In genomic region chr3:112175646-112176045, GRCh38 we compare ENCODE assay signal across 15 cellular contexts. TPM values are rescaled to one million over a fixed set of nuclear protein-coding genes. Genes with fewer than 3 reads are reported as not detected.
DNase-seq lines count a peak whose midpoint lies in the region; ATAC-seq lines count a peak whose summit lies in the region.
"Had no signal": no experiment of that assay in that cellular context is flagged by ENCODE, and none has a peak within 500 bp of the region (broad histone marks: within the 10 kb centered on the region; RNA-seq: fewer than 3 reads in every experiment).

No MANE protein-coding gene starts in this region.

- no peak for ATAC-seq in activated naive CD8-positive, alpha-beta T cell treated with anti-CD3 and anti-CD28 coated beads, Interleukin-2, amount 10 ng/mL, durations not matched to agents 7 days and 5 days (ENCODE audit: low read depth)
- ATAC-seq in activated naive CD8-positive, alpha-beta T cell treated with anti-CD3 and anti-CD28 coated beads, Interleukin-2, amount 50 U/mL, for 24 hours = no peak
- peak; percentile 45 for ATAC-seq in stimulated activated effector memory CD8-positive, alpha-beta T cell treated with anti-CD3 and anti-CD28 coated beads, Interleukin-12 subunit alpha, Interleukin-12 subunit beta, amount 100 ng/mL, for 72 hours
- ATAC-seq: A549; CD8-positive, alpha-beta T cell had no signal

- peaks cover 3% of the 10 kb centered on the region for H3K27me3 Mint-ChIP-seq in activated naive CD8-positive, alpha-beta T cell treated with anti-CD3 and anti-CD28 coated beads, Interleukin-2, amount 10 ng/mL, durations not matched to agents 7 days and 5 days
- no peaks in the 10 kb centered on the region for H3K27me3 Mint-ChIP-seq in activated naive CD8-positive, alpha-beta T cell treated with anti-CD3 and anti-CD28 coated beads, Interleukin-2, amount 50 U/mL, for 24 hours
- H3K27me3 Mint-ChIP-seq: B cell; CD4-positive, alpha-beta T cell had no signal

- H3K4me3 Mint-ChIP-seq in activated naive CD8-positive, alpha-beta T cell treated with anti-CD3 and anti-CD28 coated beads, Interleukin-2, amount 10 ng/mL, durations not matched to agents 7 days and 5 days = no peak overlapping the region
- no peak overlapping the region for H3K4me3 Mint-ChIP-seq in activated naive CD8-positive, alpha-beta T cell treated with anti-CD3 and anti-CD28 coated beads, Interleukin-2, amount 50 U/mL, for 24 hours
- no peak overlapping the region for H3K4me3 Mint-ChIP-seq in stimulated activated effector memory CD8-positive, alpha-beta T cell treated with anti-CD3 and anti-CD28 coated beads, Interleukin-12 subunit alpha, Interleukin-12 subunit beta, amount 100 ng/mL, for 72 hours
- H3K4me3 Mint-ChIP-seq: B cell; CD4-positive, alpha-beta T cell; CD8-positive, alpha-beta T cell had no signal

- H3K27ac Mint-ChIP-seq in activated naive CD8-positive, alpha-beta T cell treated with anti-CD3 and anti-CD28 coated beads, Interleukin-2, amount 10 ng/mL, durations not matched to agents 7 days and 5 days = peak overlapping the region; percentile 32
- no peak overlapping the region for H3K27ac Mint-ChIP-seq in activated naive CD8-positive, alpha-beta T cell treated with anti-CD3 and anti-CD28 coated beads, Interleukin-2, amount 50 U/mL, for 24 hours
- no peak overlapping the region for H3K27ac Mint-ChIP-seq in stimulated activated effector memory CD8-positive, alpha-beta T cell treated with anti-CD3 and anti-CD28 coated beads, Interleukin-12 subunit alpha, Interleukin-12 subunit beta, amount 100 ng/mL, for 72 hours
- H3K27ac Mint-ChIP-seq: B cell; CD4-positive, alpha-beta T cell; CD8-positive, alpha-beta T cell had no signal

- no peaks in the 10 kb centered on the region for H3K4me1 Mint-ChIP-seq in activated naive CD8-positive, alpha-beta T cell treated with anti-CD3 and anti-CD28 coated beads, Interleukin-2, amount 10 ng/mL, durations not matched to agents 7 days and 5 days
- H3K4me1 Mint-ChIP-seq in activated naive CD8-positive, alpha-beta T cell treated with anti-CD3 and anti-CD28 coated beads, Interleukin-2, amount 50 U/mL, for 24 hours = no peaks in the 10 kb centered on the region
- no peaks in the 10 kb centered on the region for H3K4me1 Mint-ChIP-seq in stimulated activated effector memory CD8-positive, alpha-beta T cell treated with anti-CD3 and anti-CD28 coated beads, Interleukin-12 subunit alpha, Interleukin-12 subunit beta, amount 100 ng/mL, for 72 hours
- H3K4me1 Mint-ChIP-seq: B cell had no signal

- POLR2A ChIA-PET in activated naive CD8-positive, alpha-beta T cell treated with anti-CD3 and anti-CD28 coated beads, Interleukin-2, amount 10 ng/mL, durations not matched to agents 7 days and 5 days (lab: Charles Lee) = no interaction called here

- no peaks in the 10 kb centered on the region for H3K9me3 Mint-ChIP-seq in activated naive CD8-positive, alpha-beta T cell treated with anti-CD3 and anti-CD28 coated beads, Interleukin-2, amount 10 ng/mL, durations not matched to agents 7 days and 5 days
- H3K9me3 Mint-ChIP-seq in activated naive CD8-positive, alpha-beta T cell treated with anti-CD3 and anti-CD28 coated beads, Interleukin-2, amount 50 U/mL, for 24 hours = no peaks in the 10 kb centered on the region
- H3K9me3 Mint-ChIP-seq in stimulated activated effector memory CD8-positive, alpha-beta T cell treated with anti-CD3 and anti-CD28 coated beads, Interleukin-12 subunit alpha, Interleukin-12 subunit beta, amount 100 ng/mL, for 72 hours = no peaks in the 10 kb centered on the region
- H3K9me3 Mint-ChIP-seq: CD4-positive, alpha-beta T cell; CD8-positive, alpha-beta T cell had no signal

- DNase-seq in activated naive CD8-positive, alpha-beta T cell treated with anti-CD3 and anti-CD28 coated beads, Interleukin-2, amount 10 ng/mL, durations not matched to agents 7 days and 5 days = no peak
- no peak for DNase-seq in activated naive CD8-positive, alpha-beta T cell treated with anti-CD3 and anti-CD28 coated beads, Interleukin-2, amount 50 U/mL, for 24 hours
- DNase-seq in stimulated activated effector memory CD8-positive, alpha-beta T cell treated with anti-CD3 and anti-CD28 coated beads, Interleukin-12 subunit alpha, Interleukin-12 subunit beta, amount 100 ng/mL, for 72 hours (ENCODE audit: low spot score in 2 of 2) = no peak
- no peak for DNase-seq in SIG-M5 treated with dmso at 0.1 percent for 504 hours (lab: John Stamatoyannopoulos, UW; ENCODE audit: unreplicated experiment)
- DNase-seq in NCI-H1436 (lab: John Stamatoyannopoulos, UW) = no peak
- DNase-seq: AML-193; Caco-2; Calu3; CD4-positive, alpha-beta T cell; CD8-positive, alpha-beta T cell; DMS79 treated with DMSO at 0.1 percent for 48 hours; GF-D8 had no signal

- no peaks in the 10 kb centered on the region for H3K36me3 Mint-ChIP-seq in activated naive CD8-positive, alpha-beta T cell treated with anti-CD3 and anti-CD28 coated beads, Interleukin-2, amount 10 ng/mL, durations not matched to agents 7 days and 5 days
- H3K36me3 Mint-ChIP-seq in activated naive CD8-positive, alpha-beta T cell treated with anti-CD3 and anti-CD28 coated beads, Interleukin-2, amount 50 U/mL, for 24 hours (ENCODE audit: low read depth) = no peaks in the 10 kb centered on the region
- no peaks in the 10 kb centered on the region for H3K36me3 Mint-ChIP-seq in stimulated activated effector memory CD8-positive, alpha-beta T cell treated with anti-CD3 and anti-CD28 coated beads, Interleukin-12 subunit alpha, Interleukin-12 subunit beta, amount 100 ng/mL, for 72 hours
- H3K36me3 Mint-ChIP-seq: CD8-positive, alpha-beta T cell had no signal

RNA-seq across cellular contexts. Expression of gene GCSAM, which starts 42.6 kb away (rescaled TPM):
- total RNA-seq in activated naive CD8-positive, alpha-beta T cell treated with anti-CD3 and anti-CD28 coated beads, Interleukin-2, amount 10 ng/mL, durations not matched to agents 7 days and 5 days = 10 to 100 TPM; 11.8 to 14.6 TPM
- total RNA-seq: A172, Caco-2, Calu3 had no signal
